ENCODE assay signal across 1 cellular context in genomic region chr7:128862571-128863432, GRCh38.
TF ChIP-seq lines count a peak whose summit lies in the region.

Gene ATP6V1F (plus strand): TSS chr7:128862856. CDS start chr7:128862905, 49 bp downstream.

TF ChIP-seq in HepG2, 621 proteins besides CTCF, POLR2A, EP300 and RAD21 (continued from another document and continues in another):
- no peak; the same call in 1 of the 2 replicates for TF ChIP-seq ZBTB43 (CRISPR knock-in tag; conservative IDR thresholded peaks at IDR 0.05)
- no peak for TF ChIP-seq ATF2 (CRISPR knock-in tag; IDR thresholded peaks at IDR 0.05)
- TF ChIP-seq ZNF30 (CRISPR knock-in tag; IDR thresholded peaks at IDR 0.05), result no peak
- TF ChIP-seq ZMAT5 (CRISPR knock-in tag; IDR thresholded peaks at IDR 0.05; ENCODE audit: borderline replicate concordance, low read depth), result no peak
- 0 out of 2 replicates have a peak, but pooled peaks have one; percentile 8 for TF ChIP-seq ZNF891 (CRISPR knock-in tag; IDR thresholded peaks at IDR 0.05)
- TF ChIP-seq ZNF616 (CRISPR knock-in tag; IDR thresholded peaks at IDR 0.05; ENCODE audit: low read depth), result no peak
- peak; percentile 52; the same call in 1 of the 2 replicates for TF ChIP-seq RBFOX2 (IDR thresholded peaks at IDR 0.05; ENCODE audit: low read depth, low read length)
- TF ChIP-seq MEIS1 (CRISPR knock-in tag; IDR thresholded peaks at IDR 0.05; ENCODE audit: borderline replicate concordance), result 0 out of 2 replicates have a peak, but pooled peaks have one; percentile 46
- peak; percentile 22; the same call in 1 of the 2 replicates for TF ChIP-seq SRY (CRISPR knock-in tag; IDR thresholded peaks at IDR 0.05)
- peak; percentile 35; the same call in 1 of the 2 replicates for TF ChIP-seq CSRNP1 (CRISPR knock-in tag; IDR thresholded peaks at IDR 0.05)
- TF ChIP-seq ZNF446 (CRISPR knock-in tag; IDR thresholded peaks at IDR 0.05), result no peak
- peak; percentile 14; the same call in 1 of the 2 replicates for TF ChIP-seq SP4 (CRISPR knock-in tag; IDR thresholded peaks at IDR 0.05)
- peak; percentile 76 for TF ChIP-seq POLR2AphosphoS5 (IDR thresholded peaks at IDR 0.05; ENCODE audit: low read depth, low read length)
- peak; percentile 88 for TF ChIP-seq PHF8 (CRISPR knock-in tag; IDR thresholded peaks at IDR 0.05)
- no peak for TF ChIP-seq CCAR2 (optimal IDR thresholded peaks at IDR 0.05; ENCODE audit: low read depth, low read length)
- peak; percentile 43; the same call in 1 of the 2 replicates for TF ChIP-seq ZNF788 (CRISPR knock-in tag; IDR thresholded peaks at IDR 0.05; ENCODE audit: borderline replicate concordance)
- 0 out of 2 replicates have a peak, but pooled peaks have one; percentile 33 for TF ChIP-seq THAP7 (CRISPR knock-in tag; IDR thresholded peaks at IDR 0.05)
- no peak for TF ChIP-seq SOX6 (IDR thresholded peaks at IDR 0.05)
- 0 out of 2 replicates have a peak, but pooled peaks have one; percentile 16 for TF ChIP-seq SOX6 (CRISPR knock-in tag; IDR thresholded peaks at IDR 0.05)
- TF ChIP-seq ZNF775 (CRISPR knock-in tag; IDR thresholded peaks at IDR 0.05; ENCODE audit: borderline replicate concordance), result no peak
- peak; percentile 54; the same call in 1 of the 2 replicates for TF ChIP-seq ZNF281 (CRISPR knock-in tag; IDR thresholded peaks at IDR 0.05; ENCODE audit: borderline replicate concordance)
- 0 out of 2 replicates have a peak, but pooled peaks have one; percentile 61 for TF ChIP-seq ZNF572 (CRISPR knock-in tag; IDR thresholded peaks at IDR 0.05)
- 0 out of 2 replicates have a peak, but pooled peaks have one; percentile 33 for TF ChIP-seq ZNF510 (CRISPR knock-in tag; IDR thresholded peaks at IDR 0.05; ENCODE audit: low read depth)
- no peak for TF ChIP-seq NONO (IDR thresholded peaks at IDR 0.05)
- peak; percentile 68 for TF ChIP-seq NONO (CRISPR knock-in tag; conservative IDR thresholded peaks at IDR 0.05)
- TF ChIP-seq ZNF761 (CRISPR knock-in tag; conservative IDR thresholded peaks at IDR 0.05), result 0 out of 2 replicates have a peak, but pooled peaks have one; percentile 65
- TF ChIP-seq ZMAT3 (CRISPR knock-in tag; conservative IDR thresholded peaks at IDR 0.05), result no peak
- no peak for TF ChIP-seq CC2D1A (CRISPR knock-in tag; IDR thresholded peaks at IDR 0.05)
- TF ChIP-seq NR2F6 (IDR thresholded peaks at IDR 0.05), result no peak
- peak; percentile 6; the same call in 1 of the 2 replicates for TF ChIP-seq NR2F6 (CRISPR knock-in tag; IDR thresholded peaks at IDR 0.05)
- no peak for TF ChIP-seq PHF21A (CRISPR knock-in tag; IDR thresholded peaks at IDR 0.05)
- no peak for TF ChIP-seq ZNF414 (CRISPR knock-in tag; IDR thresholded peaks at IDR 0.05)
- 0 out of 2 replicates have a peak, but pooled peaks have one; percentile 60 for TF ChIP-seq SMAD3 (CRISPR knock-in tag; IDR thresholded peaks at IDR 0.05)
- no peak for TF ChIP-seq ZBTB10 (CRISPR knock-in tag; IDR thresholded peaks at IDR 0.05; ENCODE audit: borderline replicate concordance)
- peak; percentile 92 for TF ChIP-seq GMEB1 (CRISPR knock-in tag; IDR thresholded peaks at IDR 0.05; ENCODE audit: borderline replicate concordance)
- TF ChIP-seq HCFC1 (IDR thresholded peaks at IDR 0.05; ENCODE audit: low read depth, low read length), result peak; percentile 84
- TF ChIP-seq ZNF333 (CRISPR knock-in tag; IDR thresholded peaks at IDR 0.05; ENCODE audit: borderline replicate concordance), result 0 out of 2 replicates have a peak, but pooled peaks have one; percentile 31
- TF ChIP-seq ZFY (CRISPR knock-in tag; IDR thresholded peaks at IDR 0.05), result peak; percentile 81
- TF ChIP-seq PHF20 (CRISPR knock-in tag; IDR thresholded peaks at IDR 0.05), result peak; percentile 75
- TF ChIP-seq TEAD3 (CRISPR knock-in tag; optimal IDR thresholded peaks at IDR 0.05; ENCODE audit: borderline replicate concordance), result peak; percentile 87
- peak; percentile 42; the same call in 1 of the 2 replicates for TF ChIP-seq YEATS2 (CRISPR knock-in tag; IDR thresholded peaks at IDR 0.05; ENCODE audit: borderline replicate concordance)
- peak; percentile 75; the same call in 1 of the 2 replicates for TF ChIP-seq MIER3 (CRISPR knock-in tag; IDR thresholded peaks at IDR 0.05; ENCODE audit: borderline replicate concordance)
- TF ChIP-seq CREM (IDR thresholded peaks at IDR 0.05), result peak; percentile 81
- TF ChIP-seq CREM (CRISPR knock-in tag; IDR thresholded peaks at IDR 0.05), result no peak
- TF ChIP-seq HNF1B (CRISPR knock-in tag; IDR thresholded peaks at IDR 0.05), result peak; percentile 66; the same call in 1 of the 2 replicates
- TF ChIP-seq ZNF614 (CRISPR knock-in tag; IDR thresholded peaks at IDR 0.05; ENCODE audit: borderline replicate concordance), result peak; percentile 12; the same call in 1 of the 2 replicates
- peak; percentile 98 for TF ChIP-seq THAP11 (CRISPR knock-in tag; IDR thresholded peaks at IDR 0.05)
- TF ChIP-seq SMAD1 (CRISPR knock-in tag; IDR thresholded peaks at IDR 0.05; ENCODE audit: borderline replicate concordance, low read depth), result no peak
- TF ChIP-seq MAX (IDR thresholded peaks at IDR 0.05), result peak; percentile 4
- TF ChIP-seq AHR (CRISPR knock-in tag; IDR thresholded peaks at IDR 0.05), result no peak
- TF ChIP-seq PHF5A (CRISPR knock-in tag; IDR thresholded peaks at IDR 0.05; ENCODE audit: low read depth, unreplicated experiment), result peak; percentile 23
- no peak for TF ChIP-seq ZFP90 (CRISPR knock-in tag; IDR thresholded peaks at IDR 0.05; ENCODE audit: borderline replicate concordance)
- TF ChIP-seq FOXK1 (CRISPR knock-in tag; IDR thresholded peaks at IDR 0.05; ENCODE audit: borderline replicate concordance, low read depth), result no peak
- peak; percentile 86 for TF ChIP-seq HNRNPLL (IDR thresholded peaks at IDR 0.05; ENCODE audit: low read depth, low read length, poor library complexity, severe bottlenecking)
- TF ChIP-seq TAF1 (CRISPR knock-in tag; IDR thresholded peaks at IDR 0.05), result peak; percentile 67
- TF ChIP-seq ZNF12 (CRISPR knock-in tag; IDR thresholded peaks at IDR 0.05), result no peak
